In genomic region chr20:728022-728944, GRCh38 we compare ENCODE assay signal across 1 cellular context.
TF ChIP-seq lines count a peak whose summit lies in the region.

No MANE protein-coding gene starts in this region.

TF ChIP-seq in HepG2, 621 proteins besides CTCF, POLR2A, EP300 and RAD21 (continued from another document and continues in another):
- TF ChIP-seq ZHX1 (CRISPR knock-in tag; IDR thresholded peaks at IDR 0.05; ENCODE audit: low read depth) (no peak), ARID3A (IDR thresholded peaks at IDR 0.05; ENCODE audit: low read depth, low read length) (no peak), TCF7 (IDR thresholded peaks at IDR 0.05; ENCODE audit: low read depth) (no peak), CREM (IDR thresholded peaks at IDR 0.05) (no peak), CREM (CRISPR knock-in tag; IDR thresholded peaks at IDR 0.05) (no peak), NFE2 (CRISPR knock-in tag; IDR thresholded peaks at IDR 0.05) (no peak), ZBTB26 (CRISPR knock-in tag; IDR thresholded peaks at IDR 0.05; ENCODE audit: borderline replicate concordance) (peak; percentile 54), ZNF574 (CRISPR knock-in tag; IDR thresholded peaks at IDR 0.05) (peak; percentile 56), RARG (CRISPR knock-in tag; IDR thresholded peaks at IDR 0.05; ENCODE audit: low read depth) (no peak), YEATS4 (CRISPR knock-in tag; IDR thresholded peaks at IDR 0.05; ENCODE audit: borderline replicate concordance) (no peak; the same call in 1 of the 2 replicates), PHB2 (IDR thresholded peaks at IDR 0.05; ENCODE audit: partially characterized antibody) (no peak), ZNF614 (CRISPR knock-in tag; IDR thresholded peaks at IDR 0.05; ENCODE audit: borderline replicate concordance) (0 out of 2 replicates have a peak, but pooled peaks have one; percentile 53), ZNF296 (CRISPR knock-in tag; conservative IDR thresholded peaks at IDR 0.05) (no peak), BRD4 (CRISPR knock-in tag; IDR thresholded peaks at IDR 0.05) (no peak), TAF15 (IDR thresholded peaks at IDR 0.05; ENCODE audit: low read depth, low read length, poor library complexity, severe bottlenecking) (peak; percentile 36), HNRNPL (IDR thresholded peaks at IDR 0.05; ENCODE audit: low read depth, low read length) (no peak), ZNF441 (CRISPR knock-in tag; IDR thresholded peaks at IDR 0.05; ENCODE audit: borderline replicate concordance) (no peak), SPEN (CRISPR knock-in tag; IDR thresholded peaks at IDR 0.05; ENCODE audit: low read depth) (peak; percentile 77; the same call in 1 of the 2 replicates), GTF2F1 (IDR thresholded peaks at IDR 0.05; ENCODE audit: low read length) (no peak), ZBTB21 (CRISPR knock-in tag; IDR thresholded peaks at IDR 0.05) (no peak), ZSCAN21 (CRISPR knock-in tag; IDR thresholded peaks at IDR 0.05; ENCODE audit: borderline replicate concordance) (no peak; the same call in 1 of the 2 replicates), ZNF616 (CRISPR knock-in tag; IDR thresholded peaks at IDR 0.05; ENCODE audit: low read depth) (peak; percentile 78), HMG20A (CRISPR knock-in tag; IDR thresholded peaks at IDR 0.05; ENCODE audit: borderline replicate concordance) (no peak), FOXA1 (IDR thresholded peaks at IDR 0.05) (no peak), FOXA1 (CRISPR knock-in tag; IDR thresholded peaks at IDR 0.05) (0 out of 2 replicates have a peak, but pooled peaks have one; percentile 11), ZNF629 (CRISPR knock-in tag; conservative IDR thresholded peaks at IDR 0.05) (no peak; the same call in 1 of the 2 replicates), ZNF788 (CRISPR knock-in tag; IDR thresholded peaks at IDR 0.05; ENCODE audit: borderline replicate concordance) (peak; percentile 22; the same call in 1 of the 2 replicates), CEBPZ (IDR thresholded peaks at IDR 0.05; ENCODE audit: low read length) (no peak), ZNF530 (CRISPR knock-in tag; IDR thresholded peaks at IDR 0.05; ENCODE audit: low read depth) (no peak)
- TF ChIP-seq, protein P1, sequence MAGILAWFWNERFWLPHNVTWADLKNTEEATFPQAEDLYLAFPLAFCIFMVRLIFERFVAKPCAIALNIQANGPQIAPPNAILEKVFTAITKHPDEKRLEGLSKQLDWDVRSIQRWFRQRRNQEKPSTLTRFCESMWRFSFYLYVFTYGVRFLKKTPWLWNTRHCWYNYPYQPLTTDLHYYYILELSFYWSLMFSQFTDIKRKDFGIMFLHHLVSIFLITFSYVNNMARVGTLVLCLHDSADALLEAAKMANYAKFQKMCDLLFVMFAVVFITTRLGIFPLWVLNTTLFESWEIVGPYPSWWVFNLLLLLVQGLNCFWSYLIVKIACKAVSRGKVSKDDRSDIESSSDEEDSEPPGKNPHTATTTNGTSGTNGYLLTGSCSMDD (CRISPR knock-in tag; IDR thresholded peaks at IDR 0.05), result no peak
- TF ChIP-seq, protein P2, sequence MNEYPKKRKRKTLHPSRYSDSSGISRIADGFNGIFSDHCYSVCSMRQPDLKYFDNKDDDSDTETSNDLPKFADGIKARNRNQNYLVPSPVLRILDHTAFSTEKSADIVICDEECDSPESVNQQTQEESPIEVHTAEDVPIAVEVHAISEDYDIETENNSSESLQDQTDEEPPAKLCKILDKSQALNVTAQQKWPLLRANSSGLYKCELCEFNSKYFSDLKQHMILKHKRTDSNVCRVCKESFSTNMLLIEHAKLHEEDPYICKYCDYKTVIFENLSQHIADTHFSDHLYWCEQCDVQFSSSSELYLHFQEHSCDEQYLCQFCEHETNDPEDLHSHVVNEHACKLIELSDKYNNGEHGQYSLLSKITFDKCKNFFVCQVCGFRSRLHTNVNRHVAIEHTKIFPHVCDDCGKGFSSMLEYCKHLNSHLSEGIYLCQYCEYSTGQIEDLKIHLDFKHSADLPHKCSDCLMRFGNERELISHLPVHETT (CRISPR knock-in tag; conservative IDR thresholded peaks at IDR 0.05), result 0 out of 2 replicates have a peak, but pooled peaks have one; percentile 52
- TF ChIP-seq, protein P3, sequence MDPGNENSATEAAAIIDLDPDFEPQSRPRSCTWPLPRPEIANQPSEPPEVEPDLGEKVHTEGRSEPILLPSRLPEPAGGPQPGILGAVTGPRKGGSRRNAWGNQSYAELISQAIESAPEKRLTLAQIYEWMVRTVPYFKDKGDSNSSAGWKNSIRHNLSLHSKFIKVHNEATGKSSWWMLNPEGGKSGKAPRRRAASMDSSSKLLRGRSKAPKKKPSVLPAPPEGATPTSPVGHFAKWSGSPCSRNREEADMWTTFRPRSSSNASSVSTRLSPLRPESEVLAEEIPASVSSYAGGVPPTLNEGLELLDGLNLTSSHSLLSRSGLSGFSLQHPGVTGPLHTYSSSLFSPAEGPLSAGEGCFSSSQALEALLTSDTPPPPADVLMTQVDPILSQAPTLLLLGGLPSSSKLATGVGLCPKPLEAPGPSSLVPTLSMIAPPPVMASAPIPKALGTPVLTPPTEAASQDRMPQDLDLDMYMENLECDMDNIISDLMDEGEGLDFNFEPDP (CRISPR knock-in tag; conservative IDR thresholded peaks at IDR 0.05), result no peak
- TF ChIP-seq, protein P4, sequence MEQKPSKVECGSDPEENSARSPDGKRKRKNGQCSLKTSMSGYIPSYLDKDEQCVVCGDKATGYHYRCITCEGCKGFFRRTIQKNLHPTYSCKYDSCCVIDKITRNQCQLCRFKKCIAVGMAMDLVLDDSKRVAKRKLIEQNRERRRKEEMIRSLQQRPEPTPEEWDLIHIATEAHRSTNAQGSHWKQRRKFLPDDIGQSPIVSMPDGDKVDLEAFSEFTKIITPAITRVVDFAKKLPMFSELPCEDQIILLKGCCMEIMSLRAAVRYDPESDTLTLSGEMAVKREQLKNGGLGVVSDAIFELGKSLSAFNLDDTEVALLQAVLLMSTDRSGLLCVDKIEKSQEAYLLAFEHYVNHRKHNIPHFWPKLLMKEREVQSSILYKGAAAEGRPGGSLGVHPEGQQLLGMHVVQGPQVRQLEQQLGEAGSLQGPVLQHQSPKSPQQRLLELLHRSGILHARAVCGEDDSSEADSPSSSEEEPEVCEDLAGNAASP (CRISPR knock-in tag; IDR thresholded peaks at IDR 0.05; ENCODE audit: borderline replicate concordance), result 0 out of 2 replicates have a peak, but pooled peaks have one; percentile 27
- TF ChIP-seq, protein P5, sequence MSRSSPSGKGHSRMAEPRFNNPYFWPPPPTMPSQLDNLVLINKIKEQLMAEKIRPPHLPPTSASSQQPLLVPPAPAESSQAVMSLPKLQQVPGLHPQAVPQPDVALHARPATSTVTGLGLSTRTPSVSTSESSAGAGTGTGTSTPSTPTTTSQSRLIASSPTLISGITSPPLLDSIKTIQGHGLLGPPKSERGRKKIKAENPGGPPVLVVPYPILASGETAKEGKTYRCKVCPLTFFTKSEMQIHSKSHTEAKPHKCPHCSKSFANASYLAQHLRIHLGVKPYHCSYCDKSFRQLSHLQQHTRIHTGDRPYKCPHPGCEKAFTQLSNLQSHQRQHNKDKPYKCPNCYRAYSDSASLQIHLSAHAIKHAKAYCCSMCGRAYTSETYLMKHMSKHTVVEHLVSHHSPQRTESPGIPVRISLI (CRISPR knock-in tag; IDR thresholded peaks at IDR 0.05; ENCODE audit: borderline replicate concordance), result peak; percentile 41; the same call in 1 of the 2 replicates
- TF ChIP-seq, protein P6, sequence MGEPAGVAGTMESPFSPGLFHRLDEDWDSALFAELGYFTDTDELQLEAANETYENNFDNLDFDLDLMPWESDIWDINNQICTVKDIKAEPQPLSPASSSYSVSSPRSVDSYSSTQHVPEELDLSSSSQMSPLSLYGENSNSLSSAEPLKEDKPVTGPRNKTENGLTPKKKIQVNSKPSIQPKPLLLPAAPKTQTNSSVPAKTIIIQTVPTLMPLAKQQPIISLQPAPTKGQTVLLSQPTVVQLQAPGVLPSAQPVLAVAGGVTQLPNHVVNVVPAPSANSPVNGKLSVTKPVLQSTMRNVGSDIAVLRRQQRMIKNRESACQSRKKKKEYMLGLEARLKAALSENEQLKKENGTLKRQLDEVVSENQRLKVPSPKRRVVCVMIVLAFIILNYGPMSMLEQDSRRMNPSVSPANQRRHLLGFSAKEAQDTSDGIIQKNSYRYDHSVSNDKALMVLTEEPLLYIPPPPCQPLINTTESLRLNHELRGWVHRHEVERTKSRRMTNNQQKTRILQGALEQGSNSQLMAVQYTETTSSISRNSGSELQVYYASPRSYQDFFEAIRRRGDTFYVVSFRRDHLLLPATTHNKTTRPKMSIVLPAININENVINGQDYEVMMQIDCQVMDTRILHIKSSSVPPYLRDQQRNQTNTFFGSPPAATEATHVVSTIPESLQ (CRISPR knock-in tag; conservative IDR thresholded peaks at IDR 0.05), result no peak
